ENCODE assay signal across 17 cellular contexts in the genomic region with DNA sequence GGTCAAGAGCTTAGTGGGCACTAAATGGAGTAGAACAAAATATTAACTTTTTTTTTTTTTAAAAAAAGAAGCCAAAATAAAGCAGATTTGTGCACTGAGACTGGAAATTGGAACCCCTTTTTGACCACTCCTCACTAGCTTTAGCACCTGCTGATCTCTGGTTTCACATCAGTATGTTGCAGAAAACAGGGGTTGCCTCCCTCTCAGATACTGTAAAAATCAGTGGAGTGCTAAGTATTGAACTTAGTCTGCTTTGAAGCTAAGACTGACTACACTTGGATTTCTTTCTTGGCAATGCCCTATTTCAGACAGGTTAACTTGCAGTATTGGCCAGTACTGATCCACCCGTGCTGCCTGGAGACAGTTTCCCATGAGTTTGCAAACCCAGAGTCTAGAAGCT.
DNase-seq lines count a peak whose midpoint lies in the region; ATAC-seq and TF ChIP-seq lines count a peak whose summit lies in the region.
"Had no signal": no experiment of that assay in that cellular context is flagged by ENCODE, and none has a peak within 500 bp of the region (broad histone marks: within the 10 kb centered on the region; RNA-seq: fewer than 3 reads in every experiment).

No MANE protein-coding gene starts in this region.

- no peak for ATAC-seq in HG02870 (IDR thresholded peaks at IDR 0.05; ENCODE audit: unreplicated experiment)
- ATAC-seq: activated naive CD8-positive, alpha-beta T cell treated with anti-CD3 and anti-CD28 coated beads, Interleukin-2, amount 50 U/mL, for 24 hours; HCT116; Panc1 had no signal

- H3K4me2 ChIP-seq in DOHH2 (ENCODE audit: low read length), result peak overlapping the region; percentile 86
- H3K4me2 ChIP-seq in Loucy (ENCODE audit: low read depth, low read length, poor library complexity, severe bottlenecking), result peak overlapping the region; percentile 3

- H3K9me2 ChIP-seq in DOHH2 (replicated peaks; ENCODE audit: control insufficient read depth, low read length), result no peaks in the 10 kb centered on the region
- H3K9me2 ChIP-seq in Loucy (replicated peaks; ENCODE audit: low read depth, low read length), result no peaks in the 10 kb centered on the region

- H3K27me3 ChIP-seq in DOHH2 (ENCODE audit: control insufficient read depth, low read length) (no peaks in the 10 kb centered on the region), Loucy (ENCODE audit: insufficient read depth, low read length, poor library complexity, severe bottlenecking) (no peaks in the 10 kb centered on the region)

- peak overlapping the region; percentile 87 for H3K27ac ChIP-seq in DOHH2 (ENCODE audit: low read depth, low read length)
- H3K27ac ChIP-seq: coronary artery had no signal

- H3K36me3 ChIP-seq in DOHH2 (ENCODE audit: control insufficient read depth, low read length) (peaks cover 20% of the 10 kb centered on the region), Loucy (ENCODE audit: insufficient read depth, low read length) (no peaks in the 10 kb centered on the region)

- no peak overlapping the region for H3K9ac ChIP-seq in Loucy (ENCODE audit: low read depth, low read length, poor library complexity, severe bottlenecking)

- H3F3A ChIP-seq in DOHH2 (ENCODE audit: control insufficient read depth, insufficient read depth), result peaks cover 15% of the 10 kb centered on the region
- H3F3A ChIP-seq in Loucy (ENCODE audit: low read depth), result no peaks in the 10 kb centered on the region

- peak overlapping the region; percentile 61; the same call in 1 of the 2 replicates for H2AFZ ChIP-seq in Loucy (ENCODE audit: low read length)

- TF ChIP-seq CTCF in DOHH2 (IDR thresholded peaks at IDR 0.05; ENCODE audit: low read depth, low read length, poor library complexity, severe bottlenecking) (no peak), GM20000 (IDR thresholded peaks at IDR 0.05; ENCODE audit: extremely low read depth, missing control alignments) (no peak), Loucy (conservative IDR thresholded peaks at IDR 0.05; ENCODE audit: low read length) (no peak)

- peaks cover 79% of the 10 kb centered on the region for H3K4me1 ChIP-seq in DOHH2 (ENCODE audit: control insufficient read depth, low read length)
- peaks cover 54% of the 10 kb centered on the region for H3K4me1 ChIP-seq in Loucy (ENCODE audit: insufficient read depth, low read length, poor library complexity, severe bottlenecking)

- H3K4me3 ChIP-seq in DOHH2 (ENCODE audit: low read length) (peak overlapping the region; percentile 61), Loucy (ENCODE audit: low read length, poor library complexity, severe bottlenecking) (no peak overlapping the region)
- H3K4me3 ChIP-seq: coronary artery had no signal

- DNase-seq in GM20000 (ENCODE audit: low spot score), result peak; percentile 51
- peak; percentile 47 for DNase-seq in left kidney (ENCODE audit: low read depth, low spot score)
- DNase-seq in activated T-cell treated with anti-CD3 and anti-CD28 coated beads, Interleukin-2, amount 50 U/mL, for 1 hour, result no peak
- DNase-seq in stimulated activated CD4-positive, alpha-beta T cell treated with anti-CD3 and anti-CD28 coated beads, Interleukin-1b, Interleukin-23, amount 100 ng/mL, for 48 hours, result no peak
- DNase-seq in DMS153 treated with DMSO at 0.1 percent for 48 hours (lab: John Stamatoyannopoulos, UW; ENCODE audit: unreplicated experiment), result no peak
- DNase-seq: activated CD4-positive, alpha-beta T cell treated with anti-CD3 and anti-CD28 coated beads for 1 hour; activated naive CD8-positive, alpha-beta T cell treated with anti-CD3 and anti-CD28 coated beads, Interleukin-2, amount 50 U/mL, for 24 hours; immature natural killer cell; NCI-H1436; small intestine; stimulated activated CD4-positive, alpha-beta T cell treated with anti-CD3 and anti-CD28 coated beads, Interleukin-4, amount 100 ng/mL, for 4 hours had no signal

- no peaks in the 10 kb centered on the region for H4K20me1 ChIP-seq in DOHH2 (ENCODE audit: control insufficient read depth, insufficient read depth, low read depth, low read length)
- no peaks in the 10 kb centered on the region for H4K20me1 ChIP-seq in Loucy (ENCODE audit: insufficient read depth, low read length, poor library complexity, severe bottlenecking)

- H3K79me2 ChIP-seq in DOHH2 (ENCODE audit: control insufficient read depth, low read length) (peaks cover 23% of the 10 kb centered on the region), Loucy (ENCODE audit: insufficient read depth, low read length) (peaks cover 7% of the 10 kb centered on the region; the same call in 1 of the 2 replicates)

- H3K9me3 ChIP-seq in DOHH2 (ENCODE audit: control insufficient read depth, insufficient read depth, low read length) (no peaks in the 10 kb centered on the region), Loucy (ENCODE audit: insufficient read depth, low read depth, low read length) (no peaks in the 10 kb centered on the region)

Comparison
In these comparisons a context has a peak if more than half of its experiments do, and no peak if none do; other contexts are left out.
1. DNase-seq: peak in GM20000 (single experiment) and left kidney (single experiment); none in activated T-cell treated with anti-CD3 and anti-CD28 coated beads, Interleukin-2, amount 50 U/mL, for 1 hour (single experiment), stimulated activated CD4-positive, alpha-beta T cell treated with anti-CD3 and anti-CD28 coated beads, Interleukin-1b, Interleukin-23, amount 100 ng/mL, for 48 hours (single experiment) and DMS153 treated with DMSO at 0.1 percent for 48 hours (single experiment).